Comparison of ENCODE assay signal across 10 cellular contexts in the genomic region with DNA sequence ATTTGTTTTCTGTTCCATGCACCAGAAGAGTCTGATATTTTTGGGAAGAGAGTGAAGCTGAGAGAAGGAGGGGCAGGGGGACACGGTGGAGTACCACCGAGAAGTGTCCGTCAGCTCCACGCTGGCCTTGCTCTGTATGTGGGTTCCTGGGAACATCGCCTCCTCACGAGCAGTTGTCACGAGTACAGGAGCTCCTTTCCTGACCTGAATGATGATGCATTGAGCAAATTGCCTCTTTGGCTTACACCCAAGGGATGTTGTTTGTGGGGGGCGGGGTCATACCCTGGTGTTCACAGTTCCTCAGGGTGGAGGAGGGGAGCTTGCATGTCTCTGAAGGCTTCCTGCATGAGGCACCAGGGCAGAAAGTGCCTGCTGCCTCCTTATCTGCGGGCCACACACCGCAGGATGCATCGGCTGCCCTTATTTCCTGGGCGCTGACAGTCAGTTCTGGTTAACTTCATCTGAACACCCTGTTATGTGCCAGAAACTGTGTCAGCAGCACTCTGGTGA. TPM values are rescaled to one million over a fixed set of nuclear protein-coding genes. Genes with fewer than 3 reads are reported as not detected.
A peak's percentile ranks its signal among the peaks of the same experiment; 100 is the strongest.
DNase-seq lines count a peak whose midpoint lies in the region; ATAC-seq, FAIRE-seq and TF ChIP-seq lines count a peak whose summit lies in the region.
"Had no signal": no experiment of that assay in that cellular context is flagged by ENCODE, and none has a peak within 500 bp of the region (broad histone marks: within the 10 kb centered on the region; RNA-seq: fewer than 3 reads in every experiment).

No MANE protein-coding gene starts in this region.

- no peak for TF ChIP-seq CTCF in kidney (IDR thresholded peaks at IDR 0.05; ENCODE audit: borderline replicate concordance, extremely low read depth, insufficient read depth)

- H3K4me1 ChIP-seq in kidney (ENCODE audit: control insufficient read depth in 1 of 2, insufficient read depth in 1 of 2, low read depth in 1 of 2, low read length in 2 of 2), result peaks cover 0 to 13% of the 10 kb centered on the region in 2 donors

- no peaks in the 10 kb centered on the region for H3K9me3 ChIP-seq in kidney (ENCODE audit: control insufficient read depth in 1 of 2, low read length in 2 of 2)
- H3K9me3 ChIP-seq: neutrophil had no signal

- H3K27ac ChIP-seq in kidney (ENCODE audit: low read depth in 2 of 2, low read length in 2 of 2), result peak overlapping the region in 1 of 2 donors; percentile 4
- H3K27ac ChIP-seq: neutrophil, SK-N-MC had no signal

- no peaks in the 10 kb centered on the region for H3K36me3 ChIP-seq in kidney (ENCODE audit: control insufficient read depth in 1 of 2, insufficient read depth in 2 of 2, low read length in 2 of 2)
- H3K36me3 ChIP-seq: neutrophil had no signal

- DNase-seq in H4 (ENCODE audit: low spot score) (peak; percentile 82), RPMI8226 (peak; percentile 86), kidney (peak; percentile 66), NCI-H510A (lab: John Stamatoyannopoulos, UW) (no peak)
- DNase-seq in activated effector memory CD4-positive, alpha-beta T cell treated with anti-CD3 and anti-CD28 coated beads, Interleukin-2, amount 50 U/mL, for 16 hours, result peak; percentile 84
- DNase-seq in stimulated activated CD8-positive, alpha-beta memory T cell treated with anti-CD3 and anti-CD28 coated beads, Interleukin-7, amount 100 ng/mL, for 4 hours (ENCODE audit: low read depth in 2 of 2), result peak; percentile 42 to 53

- FAIRE-seq in kidney (lab: Jason Lieb, UNC), result no peak

- ATAC-seq in GM19397 (IDR thresholded peaks at IDR 0.05; ENCODE audit: unreplicated experiment), result no peak
- ATAC-seq in GM18519 (IDR thresholded peaks at IDR 0.05; ENCODE audit: low FRiP score, unreplicated experiment), result no peak

- no peak overlapping the region for H3K9ac ChIP-seq in kidney (ENCODE audit: low read length in 2 of 2)

- no peak overlapping the region for H3K4me3 ChIP-seq in kidney (ENCODE audit: low read length in 2 of 2)
- H3K4me3 ChIP-seq: SK-N-MC had no signal

- intact Hi-C loops in kidney (cut with DNase I), result no loop called here

RNA-seq across cellular contexts. Expression of a gene that starts 36.2 kb away (rescaled TPM):
- 3.2 and 3.8 TPM in 2 replicates for total RNA-seq in H4 (2014; rRNA removed; shearing (Covaris generic))
- total RNA-seq in kidney, result 4.2 TPM
- 7.2 TPM for polyA plus RNA-seq in kidney (ENCODE audit: insufficient read depth, low read depth, low replicate concordance)
